1 cellular context compared by ENCODE assay signal in the genomic region with DNA sequence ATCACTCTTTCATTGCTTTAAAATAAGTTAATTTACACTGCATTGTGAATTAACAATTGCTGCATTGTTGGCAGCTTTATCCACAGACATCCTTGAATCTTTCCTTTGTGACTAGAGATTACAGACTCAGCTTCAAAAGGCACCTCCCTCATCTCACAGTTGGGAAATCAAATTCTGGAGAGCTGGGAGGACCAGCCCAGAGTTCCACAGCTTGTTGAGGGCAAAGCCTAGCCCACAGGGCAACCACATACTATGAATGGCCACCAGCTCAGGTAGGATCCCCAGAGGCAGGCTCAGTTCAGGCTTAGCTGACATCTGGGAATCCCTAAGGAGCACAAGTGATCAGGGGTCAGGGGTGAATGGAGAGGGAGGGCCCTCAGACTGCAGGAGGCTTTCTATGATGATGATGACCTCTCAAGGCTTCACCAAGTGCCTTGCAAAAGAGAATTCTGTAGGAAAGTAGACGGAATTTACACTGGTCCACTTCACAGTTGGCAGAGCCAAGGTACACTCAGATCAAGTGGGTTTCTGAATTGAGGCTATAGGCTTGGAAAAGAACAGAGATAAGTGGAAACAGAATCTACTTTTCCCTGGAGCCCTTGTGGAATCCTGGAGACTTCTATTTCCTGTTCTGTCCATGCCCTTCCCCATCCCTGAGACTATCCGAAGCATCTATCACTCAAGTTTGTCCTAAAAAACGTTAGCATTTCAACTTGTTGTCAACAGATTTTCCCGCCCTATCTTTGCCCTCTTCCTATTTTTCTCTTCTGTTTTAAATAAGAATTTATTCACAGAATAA.
TF ChIP-seq lines count a peak whose summit lies in the region.

No MANE protein-coding gene starts in this region.

TF ChIP-seq in GM23338, 12 proteins besides CTCF, POLR2A, EP300 and RAD21 (continued from another document):
- TF ChIP-seq, protein P1, sequence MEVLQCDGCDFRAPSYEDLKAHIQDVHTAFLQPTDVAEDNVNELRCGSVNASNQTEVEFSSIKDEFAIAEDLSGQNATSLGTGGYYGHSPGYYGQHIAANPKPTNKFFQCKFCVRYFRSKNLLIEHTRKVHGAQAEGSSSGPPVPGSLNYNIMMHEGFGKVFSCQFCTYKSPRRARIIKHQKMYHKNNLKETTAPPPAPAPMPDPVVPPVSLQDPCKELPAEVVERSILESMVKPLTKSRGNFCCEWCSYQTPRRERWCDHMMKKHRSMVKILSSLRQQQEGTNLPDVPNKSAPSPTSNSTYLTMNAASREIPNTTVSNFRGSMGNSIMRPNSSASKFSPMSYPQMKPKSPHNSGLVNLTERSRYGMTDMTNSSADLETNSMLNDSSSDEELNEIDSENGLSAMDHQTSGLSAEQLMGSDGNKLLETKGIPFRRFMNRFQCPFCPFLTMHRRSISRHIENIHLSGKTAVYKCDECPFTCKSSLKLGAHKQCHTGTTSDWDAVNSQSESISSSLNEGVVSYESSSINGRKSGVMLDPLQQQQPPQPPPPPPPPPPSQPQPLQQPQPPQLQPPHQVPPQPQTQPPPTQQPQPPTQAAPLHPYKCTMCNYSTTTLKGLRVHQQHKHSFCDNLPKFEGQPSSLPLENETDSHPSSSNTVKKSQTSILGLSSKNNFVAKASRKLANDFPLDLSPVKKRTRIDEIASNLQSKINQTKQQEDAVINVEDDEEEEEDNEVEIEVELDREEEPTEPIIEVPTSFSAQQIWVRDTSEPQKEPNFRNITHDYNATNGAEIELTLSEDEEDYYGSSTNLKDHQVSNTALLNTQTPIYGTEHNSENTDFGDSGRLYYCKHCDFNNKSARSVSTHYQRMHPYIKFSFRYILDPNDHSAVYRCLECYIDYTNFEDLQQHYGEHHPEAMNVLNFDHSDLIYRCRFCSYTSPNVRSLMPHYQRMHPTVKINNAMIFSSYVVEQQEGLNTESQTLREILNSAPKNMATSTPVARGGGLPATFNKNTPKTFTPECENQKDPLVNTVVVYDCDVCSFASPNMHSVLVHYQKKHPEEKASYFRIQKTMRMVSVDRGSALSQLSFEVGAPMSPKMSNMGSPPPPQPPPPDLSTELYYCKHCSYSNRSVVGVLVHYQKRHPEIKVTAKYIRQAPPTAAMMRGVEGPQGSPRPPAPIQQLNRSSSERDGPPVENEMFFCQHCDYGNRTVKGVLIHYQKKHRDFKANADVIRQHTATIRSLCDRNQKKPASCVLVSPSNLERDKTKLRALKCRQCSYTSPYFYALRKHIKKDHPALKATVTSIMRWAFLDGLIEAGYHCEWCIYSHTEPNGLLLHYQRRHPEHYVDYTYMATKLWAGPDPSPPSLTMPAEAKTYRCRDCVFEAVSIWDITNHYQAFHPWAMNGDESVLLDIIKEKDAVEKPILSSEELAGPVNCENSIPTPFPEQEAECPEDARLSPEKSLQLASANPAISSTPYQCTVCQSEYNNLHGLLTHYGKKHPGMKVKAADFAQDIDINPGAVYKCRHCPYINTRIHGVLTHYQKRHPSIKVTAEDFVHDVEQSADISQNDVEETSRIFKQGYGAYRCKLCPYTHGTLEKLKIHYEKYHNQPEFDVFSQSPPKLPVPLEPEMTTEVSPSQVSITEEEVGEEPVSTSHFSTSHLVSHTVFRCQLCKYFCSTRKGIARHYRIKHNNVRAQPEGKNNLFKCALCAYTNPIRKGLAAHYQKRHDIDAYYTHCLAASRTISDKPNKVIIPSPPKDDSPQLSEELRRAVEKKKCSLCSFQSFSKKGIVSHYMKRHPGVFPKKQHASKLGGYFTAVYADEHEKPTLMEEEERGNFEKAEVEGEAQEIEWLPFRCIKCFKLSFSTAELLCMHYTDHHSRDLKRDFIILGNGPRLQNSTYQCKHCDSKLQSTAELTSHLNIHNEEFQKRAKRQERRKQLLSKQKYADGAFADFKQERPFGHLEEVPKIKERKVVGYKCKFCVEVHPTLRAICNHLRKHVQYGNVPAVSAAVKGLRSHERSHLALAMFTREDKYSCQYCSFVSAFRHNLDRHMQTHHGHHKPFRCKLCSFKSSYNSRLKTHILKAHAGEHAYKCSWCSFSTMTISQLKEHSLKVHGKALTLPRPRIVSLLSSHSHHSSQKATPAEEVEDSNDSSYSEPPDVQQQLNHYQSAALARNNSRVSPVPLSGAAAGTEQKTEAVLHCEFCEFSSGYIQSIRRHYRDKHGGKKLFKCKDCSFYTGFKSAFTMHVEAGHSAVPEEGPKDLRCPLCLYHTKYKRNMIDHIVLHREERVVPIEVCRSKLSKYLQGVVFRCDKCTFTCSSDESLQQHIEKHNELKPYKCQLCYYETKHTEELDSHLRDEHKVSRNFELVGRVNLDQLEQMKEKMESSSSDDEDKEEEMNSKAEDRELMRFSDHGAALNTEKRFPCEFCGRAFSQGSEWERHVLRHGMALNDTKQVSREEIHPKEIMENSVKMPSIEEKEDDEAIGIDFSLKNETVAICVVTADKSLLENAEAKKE (CRISPR knock-in tag; IDR thresholded peaks at IDR 0.05), result no peak
- TF ChIP-seq, protein P2, sequence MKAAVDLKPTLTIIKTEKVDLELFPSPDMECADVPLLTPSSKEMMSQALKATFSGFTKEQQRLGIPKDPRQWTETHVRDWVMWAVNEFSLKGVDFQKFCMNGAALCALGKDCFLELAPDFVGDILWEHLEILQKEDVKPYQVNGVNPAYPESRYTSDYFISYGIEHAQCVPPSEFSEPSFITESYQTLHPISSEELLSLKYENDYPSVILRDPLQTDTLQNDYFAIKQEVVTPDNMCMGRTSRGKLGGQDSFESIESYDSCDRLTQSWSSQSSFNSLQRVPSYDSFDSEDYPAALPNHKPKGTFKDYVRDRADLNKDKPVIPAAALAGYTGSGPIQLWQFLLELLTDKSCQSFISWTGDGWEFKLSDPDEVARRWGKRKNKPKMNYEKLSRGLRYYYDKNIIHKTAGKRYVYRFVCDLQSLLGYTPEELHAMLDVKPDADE (IDR thresholded peaks at IDR 0.05), result no peak
- no peak for TF ChIP-seq POLR2AphosphoS5 (IDR thresholded peaks at IDR 0.05; ENCODE audit: low read depth)
- TF ChIP-seq EZH2phosphoT487 (IDR thresholded peaks at IDR 0.05; ENCODE audit: unreplicated experiment), result no peak
- TF ChIP-seq NANOG (IDR thresholded peaks at IDR 0.05; ENCODE audit: borderline replicate concordance), result no peak
